21 cellular contexts compared by ENCODE assay signal in the genomic region with DNA sequence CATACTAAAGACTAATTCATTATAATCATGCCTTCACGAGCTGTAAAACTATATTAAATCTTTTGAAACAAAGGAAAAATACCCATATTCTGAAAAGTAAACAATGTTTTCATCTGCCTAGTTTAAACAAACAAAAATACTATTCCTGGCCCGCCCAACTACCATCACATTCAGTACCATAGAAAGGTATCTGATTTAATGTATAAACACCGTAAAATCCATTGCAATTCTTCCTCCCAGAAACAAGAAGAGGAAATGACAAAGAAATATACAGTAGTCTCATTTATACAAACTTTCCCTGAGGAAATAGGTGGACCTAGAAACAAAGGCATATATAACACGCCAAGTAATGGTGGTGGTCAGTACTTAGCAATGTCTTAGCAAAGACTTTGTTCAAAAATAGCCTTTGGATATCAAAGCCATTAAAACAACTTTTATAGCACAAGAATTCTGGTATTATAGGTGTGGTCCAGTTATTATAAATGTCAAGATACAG.
"Had no signal": no experiment of that assay in that cellular context is flagged by ENCODE, and none has a peak within 500 bp of the region (broad histone marks: within the 10 kb centered on the region; RNA-seq: fewer than 3 reads in every experiment).

No MANE protein-coding gene starts in this region.

- H3K4me1 ChIP-seq: colonic mucosa, psoas muscle, thyroid gland, uterus had no signal

- ATAC-seq: gastroesophageal sphincter; left cardiac atrium; mucosa of descending colon; naive thymus-derived CD8-positive, alpha-beta T cell; psoas muscle had no signal

- H3K4me3 Mint-ChIP-seq: immature natural killer cell; naive thymus-derived CD8-positive, alpha-beta T cell; type B pancreatic cell had no signal

- H3K9me3 ChIP-seq: colonic mucosa, esophagus muscularis mucosa, gastroesophageal sphincter, mucosa of descending colon, neutrophil, psoas muscle, stomach, thyroid gland, uterus had no signal

- H3K4me1 Mint-ChIP-seq: immature natural killer cell; naive thymus-derived CD8-positive, alpha-beta T cell had no signal

- DNase-seq: colonic mucosa; effector CD8-positive, alpha-beta T cell; glutamatergic neuron; immature natural killer cell; kidney; left cardiac atrium; mesendoderm; mucosa of descending colon; naive thymus-derived CD8-positive, alpha-beta T cell; psoas muscle; small intestine; stimulated activated CD4-positive, alpha-beta T cell treated with anti-CD3 and anti-CD28 coated beads, Interleukin-12 subunit alpha, Interleukin-12 subunit beta, amount 100 ng/mL, for 4 hours; stimulated activated naive CD4-positive, alpha-beta T cell; stomach; thyroid gland; uterus had no signal

- H3K36me3 Mint-ChIP-seq: immature natural killer cell; naive thymus-derived CD8-positive, alpha-beta T cell; type B pancreatic cell had no signal

- H3K27ac Mint-ChIP-seq: immature natural killer cell; naive thymus-derived CD8-positive, alpha-beta T cell; type B pancreatic cell had no signal

- H3K27me3 ChIP-seq: colonic mucosa, esophagus muscularis mucosa, gastroesophageal sphincter, neutrophil, stomach, thyroid gland, uterus had no signal

- H3K36me3 ChIP-seq: colonic mucosa, esophagus muscularis mucosa, gastroesophageal sphincter, neutrophil, stomach, thyroid gland, uterus had no signal

- H3K9me3 Mint-ChIP-seq: naive thymus-derived CD8-positive, alpha-beta T cell; type B pancreatic cell had no signal

- H3K27ac ChIP-seq: colonic mucosa, epithelial cell of prostate, esophagus muscularis mucosa, gastroesophageal sphincter, neutrophil, psoas muscle, stomach, thyroid gland, uterus had no signal

- H3K4me3 ChIP-seq: colonic mucosa, esophagus muscularis mucosa, gastroesophageal sphincter, mucosa of descending colon, psoas muscle, stomach, thyroid gland, uterus had no signal

- H3K27me3 Mint-ChIP-seq: naive thymus-derived CD8-positive, alpha-beta T cell; type B pancreatic cell had no signal
